ENCODE assay signal across 11 cellular contexts in the genomic region with DNA sequence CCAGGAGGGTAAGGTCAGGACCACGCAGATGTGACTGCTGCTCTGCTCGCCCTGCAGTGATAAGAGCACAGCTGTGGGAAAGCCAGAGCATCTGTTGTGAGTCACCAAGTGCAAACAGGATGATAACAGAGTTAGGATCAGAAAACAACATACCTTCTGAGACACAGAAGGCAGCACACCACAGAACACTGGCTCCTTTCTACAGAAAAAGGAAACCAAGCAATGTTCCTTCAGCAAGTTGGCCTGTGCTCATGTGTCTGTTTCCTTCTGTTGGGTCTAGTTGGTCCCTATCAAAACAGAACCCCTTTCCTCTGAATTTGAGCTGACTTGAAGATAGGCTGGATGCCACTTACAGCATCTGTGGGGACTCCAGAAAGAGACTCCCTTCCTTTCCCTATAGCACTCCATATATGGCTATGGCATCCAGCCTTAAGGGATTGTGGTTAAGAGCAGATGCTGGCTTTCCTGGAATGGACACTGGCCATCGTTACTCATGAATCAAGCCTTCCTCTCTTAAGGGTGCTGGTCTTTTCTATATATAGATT.
A peak's percentile ranks its signal among the peaks of the same experiment; 100 is the strongest.
DNase-seq lines count a peak whose midpoint lies in the region; ATAC-seq, FAIRE-seq and TF ChIP-seq lines count a peak whose summit lies in the region.
"Had no signal": no experiment of that assay in that cellular context is flagged by ENCODE, and none has a peak within 500 bp of the region (broad histone marks: within the 10 kb centered on the region; RNA-seq: fewer than 3 reads in every experiment).

No MANE protein-coding gene starts in this region.

- H3K27ac ChIP-seq in right atrium auricular region, result no peak overlapping the region
- H3K27ac ChIP-seq: right lobe of liver had no signal

- peak; percentile 73 for FAIRE-seq in RCC 7860 (lab: Jason Lieb, UNC)

- no peaks in the 10 kb centered on the region for H3K4me1 ChIP-seq in right atrium auricular region
- H3K4me1 ChIP-seq: right lobe of liver had no signal

- H3K27me3 ChIP-seq in right atrium auricular region, result no peaks in the 10 kb centered on the region
- H3K27me3 ChIP-seq: right lobe of liver had no signal

- intact Hi-C loops in Right ventricle myocardium inferior (cut with DNase I), result no loop called here

- ATAC-seq in Right ventricle myocardium inferior (peak; percentile 90), HG02981 (IDR thresholded peaks at IDR 0.05; ENCODE audit: unreplicated experiment) (no peak)

- no peaks in the 10 kb centered on the region for H3K9me3 ChIP-seq in right atrium auricular region
- H3K9me3 ChIP-seq: right lobe of liver had no signal

- no peak for TF ChIP-seq CTCF in right atrium auricular region (IDR thresholded peaks at IDR 0.05)

- no peaks in the 10 kb centered on the region for H3K36me3 ChIP-seq in right atrium auricular region
- H3K36me3 ChIP-seq: right lobe of liver had no signal

- DNase-seq in Right ventricle myocardium inferior (ENCODE audit: missing footprints) (no peak), right atrium auricular region (ENCODE audit: low spot score) (no peak), RCC 7860 (ENCODE audit: low spot score) (peak; percentile 83), fibroblast of the conjunctiva (ENCODE audit: low read depth) (peak; percentile 62), COR-L47 (lab: John Stamatoyannopoulos, UW) (no peak), CD1c-positive myeloid dendritic cell (ENCODE audit: extremely low spot score) (no peak), cerebellar nuclear complex (lab: John Stamatoyannopoulos, UW) (no peak)
- DNase-seq: CD4-positive, alpha-beta memory T cell; effector CD4-positive, alpha-beta T cell; right lobe of liver had no signal

- H3K4me3 ChIP-seq in right atrium auricular region, result no peak overlapping the region
- H3K4me3 ChIP-seq: right lobe of liver had no signal

Comparison
In these comparisons a context has a peak if more than half of its experiments do, and no peak if none do; other contexts are left out.
1. DNase-seq: peak in RCC 7860 (single experiment) and fibroblast of the conjunctiva (single experiment); none in Right ventricle myocardium inferior (single experiment), right atrium auricular region (single experiment), COR-L47 (single experiment), CD1c-positive myeloid dendritic cell (single experiment) and cerebellar nuclear complex (0 of 2).